Comparison of ENCODE assay signal across 8 cellular contexts in the genomic region with DNA sequence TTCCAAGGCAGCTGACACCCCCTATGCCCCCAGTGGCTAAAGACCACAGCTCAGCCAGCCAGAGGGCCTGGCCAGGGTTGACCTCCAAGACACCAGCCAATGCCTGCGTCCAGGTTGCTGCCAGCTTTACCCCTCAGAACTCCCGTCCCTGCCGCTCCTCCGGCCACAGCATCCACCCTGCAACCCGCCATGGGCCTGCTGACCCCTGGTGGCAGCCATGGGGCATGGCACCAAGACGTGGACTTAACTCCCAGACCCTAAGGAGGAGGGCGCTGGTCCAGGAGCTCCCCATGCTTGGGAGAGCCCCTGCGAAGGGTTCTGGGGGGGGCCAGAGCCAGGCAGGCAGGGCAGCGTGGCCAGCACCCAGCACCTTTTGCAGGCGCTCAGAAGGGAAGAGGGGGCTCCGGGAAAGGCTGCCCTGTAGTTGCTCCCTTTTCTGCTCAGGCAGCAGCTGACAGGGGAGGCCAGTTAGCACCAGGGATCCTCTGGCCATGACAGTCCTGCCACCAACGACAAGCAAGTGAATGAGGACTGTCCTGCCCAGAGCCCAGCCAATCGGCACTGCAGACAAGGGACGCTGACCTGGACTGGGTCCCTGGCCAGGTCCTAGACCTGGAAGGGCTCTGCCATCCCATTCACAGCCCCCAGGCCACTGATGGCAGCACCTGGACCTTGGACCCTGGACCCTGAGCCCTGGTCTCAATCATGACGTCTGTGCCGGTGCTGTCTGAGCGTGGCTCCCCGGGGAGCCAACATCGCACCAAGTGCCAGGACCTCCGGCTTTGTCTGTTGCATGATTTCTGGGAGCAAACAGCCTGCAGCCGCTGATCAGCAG.
DNase-seq lines count a peak whose midpoint lies in the region; TF ChIP-seq lines count a peak whose summit lies in the region.

No MANE protein-coding gene starts in this region.

- H3K4me3 ChIP-seq in mesenchymal stem cell (ENCODE audit: insufficient read depth in 1 of 2, low read depth in 1 of 2, low read length in 2 of 2): no peak overlapping the region

- peaks cover 0 to 49% of the 10 kb centered on the region in 2 experiments for H3K27me3 ChIP-seq in mesenchymal stem cell (ENCODE audit: control insufficient read depth in 1 of 2, insufficient read depth in 1 of 2, low read length in 2 of 2)

- H3K18ac ChIP-seq in mesenchymal stem cell (ENCODE audit: low read depth in 1 of 2, low read length in 2 of 2): no peak overlapping the region

- no peak overlapping the region for H2BK120ac ChIP-seq in mesenchymal stem cell (ENCODE audit: low read depth, low read length)

- no peak overlapping the region for H2AFZ ChIP-seq in mesenchymal stem cell (ENCODE audit: low read depth, low read length)

- peak; percentile 78 for DNase-seq in DMS153 (lab: John Stamatoyannopoulos, UW)
- DNase-seq in HEK293T (ENCODE audit: extremely low spot score): peak; percentile 84
- DNase-seq in NCI-H460 (ENCODE audit: extremely low read depth, low read depth): peak; percentile 61
- DNase-seq in activated CD4-positive, alpha-beta T cell treated with anti-CD3 and anti-CD28 coated beads, Interleukin-2, amount 50 U/mL, for 4 hours: peak; percentile 26 to 28
- peak; percentile 91 for DNase-seq in ecto neural progenitor cell (ENCODE audit: low spot score)
- peak; percentile 3 for DNase-seq in mesenchymal stem cell
- DNase-seq in stimulated activated CD8-positive, alpha-beta memory T cell treated with anti-CD3 and anti-CD28 coated beads, Interleukin-15, amount 100 ng/mL, for 24 hours (ENCODE audit: low read depth): peak; percentile 28
- DNase-seq in NCI-H2107 treated with DMSO at 0.1 percent for 48 hours (lab: John Stamatoyannopoulos, UW; ENCODE audit: unreplicated experiment): no peak

- no peak overlapping the region for H2BK15ac ChIP-seq in mesenchymal stem cell (ENCODE audit: low read depth, poor library complexity, severe bottlenecking)

- no peak overlapping the region for H4K8ac ChIP-seq in mesenchymal stem cell (ENCODE audit: low read length)

- no peak overlapping the region for H3K23ac ChIP-seq in mesenchymal stem cell (ENCODE audit: low read length in 2 of 2)

- 40% methylated on average over 21 of the region's 21 CpGs for WGBS in mesenchymal stem cell

- H3K4ac ChIP-seq in mesenchymal stem cell (ENCODE audit: low read depth in 1 of 2, low read length in 2 of 2): no peak overlapping the region

- H2BK5ac ChIP-seq in mesenchymal stem cell (ENCODE audit: low read depth, low read length, poor library complexity, severe bottlenecking): no peak overlapping the region

- CTCF ChIA-PET in HEK293T (lab: Yijun Ruan, JAX): interaction anchor here (0.6 to 2.4 kb wide), 7 partner anchors 9 to 1835 kb away, joined by 3 to 9 read pairs (median 4); no protein-coding TSS in a partner anchor

- no peak overlapping the region for H4K91ac ChIP-seq in mesenchymal stem cell (ENCODE audit: low read length)

- H3K9me3 ChIP-seq in mesenchymal stem cell (ENCODE audit: control insufficient read depth, low read length): no peaks in the 10 kb centered on the region

- H3K27ac ChIP-seq in mesenchymal stem cell (ENCODE audit: low read length, poor library complexity, severe bottlenecking): no peak overlapping the region

- no peak overlapping the region for H2AK5ac ChIP-seq in mesenchymal stem cell (ENCODE audit: low read length, severe bottlenecking)

- no peaks in the 10 kb centered on the region for H3K79me1 ChIP-seq in mesenchymal stem cell (replicated peaks; ENCODE audit: low read length, poor library complexity, severe bottlenecking)

- H2BK12ac ChIP-seq in mesenchymal stem cell (ENCODE audit: low read length in 2 of 2): no peak overlapping the region

- no peaks in the 10 kb centered on the region for H3K4me1 ChIP-seq in mesenchymal stem cell (ENCODE audit: control insufficient read depth, insufficient read depth, low read depth, low read length)

- H3K14ac ChIP-seq in mesenchymal stem cell (ENCODE audit: low read length in 2 of 2): no peak overlapping the region

- no peaks in the 10 kb centered on the region for H3K36me3 ChIP-seq in mesenchymal stem cell (ENCODE audit: control insufficient read depth in 1 of 2, insufficient read depth in 2 of 2, low read depth in 1 of 2, low read length in 2 of 2)

- no peak overlapping the region for H3K9ac ChIP-seq in mesenchymal stem cell (ENCODE audit: low read length)

- POLR2A ChIA-PET in HEK293T (lab: Yijun Ruan, JAX): no interaction called here

- no peak overlapping the region for H3K4me2 ChIP-seq in mesenchymal stem cell (ENCODE audit: low read length, poor library complexity, severe bottlenecking)

TF ChIP-seq in HEK293T, 16 proteins besides CTCF, POLR2A, EP300 and RAD21:
- TF ChIP-seq NFRKB (IDR thresholded peaks at IDR 0.05) (no peak), CTBP1 (IDR thresholded peaks at IDR 0.05; ENCODE audit: borderline replicate concordance) (no peak), L3MBTL2 (conservative IDR thresholded peaks at IDR 0.05) (no peak), BHLHE40 (IDR thresholded peaks at IDR 0.05; ENCODE audit: borderline replicate concordance) (no peak), FOXM1 (IDR thresholded peaks at IDR 0.05; ENCODE audit: borderline replicate concordance) (no peak), ELF4 (IDR thresholded peaks at IDR 0.05) (no peak)
- TF ChIP-seq, protein P1, sequence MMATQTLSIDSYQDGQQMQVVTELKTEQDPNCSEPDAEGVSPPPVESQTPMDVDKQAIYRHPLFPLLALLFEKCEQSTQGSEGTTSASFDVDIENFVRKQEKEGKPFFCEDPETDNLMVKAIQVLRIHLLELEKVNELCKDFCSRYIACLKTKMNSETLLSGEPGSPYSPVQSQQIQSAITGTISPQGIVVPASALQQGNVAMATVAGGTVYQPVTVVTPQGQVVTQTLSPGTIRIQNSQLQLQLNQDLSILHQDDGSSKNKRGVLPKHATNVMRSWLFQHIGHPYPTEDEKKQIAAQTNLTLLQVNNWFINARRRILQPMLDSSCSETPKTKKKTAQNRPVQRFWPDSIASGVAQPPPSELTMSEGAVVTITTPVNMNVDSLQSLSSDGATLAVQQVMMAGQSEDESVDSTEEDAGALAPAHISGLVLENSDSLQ (IDR thresholded peaks at IDR 0.05): no peak
